10 cellular contexts compared by ENCODE assay signal in the genomic region with DNA sequence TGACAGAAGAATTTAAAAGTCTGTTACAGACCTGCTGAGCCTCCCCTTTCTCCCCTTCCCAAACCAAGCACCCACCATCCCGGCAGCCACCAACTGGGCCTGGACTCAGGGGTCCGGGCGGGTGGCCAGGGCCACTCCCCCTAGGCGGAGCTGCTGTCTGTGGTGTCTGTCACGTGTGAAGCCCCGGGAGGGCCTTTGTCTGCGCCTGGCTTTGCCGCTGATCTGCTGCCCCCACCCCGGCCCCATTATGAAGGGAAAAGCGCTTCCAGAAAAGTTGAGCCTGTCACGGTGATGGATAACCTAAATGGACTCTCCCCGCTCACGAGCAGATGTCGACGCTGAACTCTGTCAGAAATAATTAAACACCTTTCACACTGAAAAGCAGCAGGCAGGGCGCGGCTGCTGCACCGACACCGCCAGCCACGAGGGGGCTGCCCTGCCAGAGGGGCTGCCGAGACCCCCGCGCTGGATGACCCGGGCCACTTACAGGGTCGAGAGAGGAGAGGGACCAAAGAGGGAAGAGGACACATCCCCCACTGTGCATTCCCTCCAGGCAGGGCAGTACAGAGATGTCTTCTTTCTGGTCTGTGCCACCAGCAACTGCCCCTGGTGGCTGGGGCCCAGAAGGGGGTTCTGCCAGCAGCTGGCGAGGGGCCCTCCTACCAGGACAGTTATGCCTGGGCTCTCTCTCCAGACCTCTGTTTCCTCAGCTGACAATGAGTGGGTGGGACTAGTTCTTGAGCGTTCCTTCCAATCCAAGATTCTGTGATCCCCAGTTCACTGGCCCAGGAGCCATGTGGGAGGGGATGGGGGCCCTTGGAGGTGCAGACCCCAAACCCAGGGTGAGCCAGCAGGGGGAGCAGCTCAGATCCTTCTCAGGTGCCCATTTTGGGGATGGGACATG. TPM values are rescaled to one million over a fixed set of nuclear protein-coding genes. Genes with fewer than 3 reads are reported as not detected.
DNase-seq lines count a peak whose midpoint lies in the region; ATAC-seq and TF ChIP-seq lines count a peak whose summit lies in the region.
"Had no signal": no experiment of that assay in that cellular context is flagged by ENCODE, and none has a peak within 500 bp of the region (broad histone marks: within the 10 kb centered on the region; RNA-seq: fewer than 3 reads in every experiment).

No MANE protein-coding gene starts in this region.

- no peaks in the 10 kb centered on the region for H3K9me3 Mint-ChIP-seq in neural progenitor cell
- no peaks in the 10 kb centered on the region for H3K9me3 Mint-ChIP-seq in activated CD4-positive, alpha-beta T cell treated with anti-CD3 and anti-CD28 coated beads, Interleukin-2, amount 10 ng/mL, durations not matched to agents 7 days and 5 days
- no peaks in the 10 kb centered on the region for H3K9me3 Mint-ChIP-seq in activated T-helper 2 cell treated with anti-CD3 and anti-CD28 coated beads, Interferon-gamma antibody, Interleukin-2, Interleukin-4, amounts not matched to agents 10 μg/mL and 5 μg/mL and 100 μg/mL, durations not matched to agents 14 hours and 24 hours and 36 hours

- peak overlapping the region; percentile 74 for H3K4me3 Mint-ChIP-seq in neural progenitor cell
- H3K4me3 Mint-ChIP-seq in activated CD4-positive, alpha-beta T cell treated with anti-CD3 and anti-CD28 coated beads, Interleukin-2, amount 10 ng/mL, durations not matched to agents 7 days and 5 days, result no peak overlapping the region
- no peak overlapping the region for H3K4me3 Mint-ChIP-seq in activated T-helper 2 cell treated with anti-CD3 and anti-CD28 coated beads, Interferon-gamma antibody, Interleukin-2, Interleukin-4, amounts not matched to agents 10 μg/mL and 5 μg/mL and 100 μg/mL, durations not matched to agents 14 hours and 24 hours and 36 hours (ENCODE audit: low read depth)

- POLR2A ChIA-PET in activated CD4-positive, alpha-beta T cell treated with anti-CD3 and anti-CD28 coated beads, Interleukin-2, amount 10 ng/mL, durations not matched to agents 7 days and 5 days (lab: Charles Lee), result no interaction called here

- under 1% methylated on average over 16 of the region's 27 CpGs for WGBS in esophagus muscularis mucosa

- no peaks in the 10 kb centered on the region for H3K36me3 ChIP-seq in esophagus muscularis mucosa
- no peaks in the 10 kb centered on the region for H3K36me3 ChIP-seq in neural progenitor cell
- H3K36me3 ChIP-seq: neutrophil had no signal

- intact Hi-C loops in esophagus muscularis mucosa (cut with DNase I), result no loop called here
- intact Hi-C loops in activated T-helper 2 cell treated with anti-CD3 and anti-CD28 coated beads, Interferon-gamma antibody, Interleukin-2, Interleukin-4, amounts not matched to agents 10 μg/mL and 5 μg/mL and 100 μg/mL, durations not matched to agents 14 hours and 24 hours and 36 hours (cut with micrococcal nuclease), result no loop called here

- H3K4me1 ChIP-seq in esophagus muscularis mucosa (peaks cover 3 to 13% (median 9%) of the 10 kb centered on the region in 4 donors), neural progenitor cell (peaks cover 58% of the 10 kb centered on the region)

- H3F3A ChIP-seq in neural progenitor cell (ENCODE audit: low read depth), result peaks cover 21% of the 10 kb centered on the region

- H3K36me3 Mint-ChIP-seq in neural progenitor cell, result no peaks in the 10 kb centered on the region
- H3K36me3 Mint-ChIP-seq in activated CD4-positive, alpha-beta T cell treated with anti-CD3 and anti-CD28 coated beads, Interleukin-2, amount 10 ng/mL, durations not matched to agents 7 days and 5 days (ENCODE audit: low read depth), result no peaks in the 10 kb centered on the region
- no peaks in the 10 kb centered on the region for H3K36me3 Mint-ChIP-seq in activated T-helper 2 cell treated with anti-CD3 and anti-CD28 coated beads, Interferon-gamma antibody, Interleukin-2, Interleukin-4, amounts not matched to agents 10 μg/mL and 5 μg/mL and 100 μg/mL, durations not matched to agents 14 hours and 24 hours and 36 hours (ENCODE audit: low read depth)

- no peaks in the 10 kb centered on the region for H3K79me2 ChIP-seq in neural progenitor cell (ENCODE audit: low read depth)

- ATAC-seq in HG03108 (IDR thresholded peaks at IDR 0.05; ENCODE audit: unreplicated experiment), result no peak

- DNase-seq in GM13977 (ENCODE audit: low spot score) (no peak), NCI-H446 treated with DMSO at 0.1 percent for 48 hours (lab: John Stamatoyannopoulos, UW) (peak; percentile 54), esophagus muscularis mucosa (ENCODE audit: extremely low spot score) (no peak), neural progenitor cell (ENCODE audit: low spot score) (peak; percentile 75), superior temporal gyrus (ENCODE audit: extremely low spot score) (no peak)
- DNase-seq in activated CD4-positive, alpha-beta T cell treated with anti-CD3 and anti-CD28 coated beads, Interleukin-2, amount 10 ng/mL, durations not matched to agents 7 days and 5 days, result no peak
- no peak for DNase-seq in activated T-helper 2 cell treated with anti-CD3 and anti-CD28 coated beads, Interferon-gamma antibody, Interleukin-2, Interleukin-4, amounts not matched to agents 10 μg/mL and 5 μg/mL and 100 μg/mL, durations not matched to agents 14 hours and 24 hours and 36 hours (ENCODE audit: low spot score)

- TF ChIP-seq CTCF in GM13977 (IDR thresholded peaks at IDR 0.05; ENCODE audit: extremely low read depth, insufficient read depth, missing control alignments) (peak; percentile 28), esophagus muscularis mucosa (IDR thresholded peaks at IDR 0.05) (peak in 1 of 3 experiments; percentile 25), neural progenitor cell (IDR thresholded peaks at IDR 0.05) (peak; percentile 67)

- H3K27me3 Mint-ChIP-seq in neural progenitor cell (ENCODE audit: insufficient read depth, low read depth), result peaks cover 10% of the 10 kb centered on the region
- H3K27me3 Mint-ChIP-seq in activated CD4-positive, alpha-beta T cell treated with anti-CD3 and anti-CD28 coated beads, Interleukin-2, amount 10 ng/mL, durations not matched to agents 7 days and 5 days, result peaks cover 13% of the 10 kb centered on the region
- peaks cover 10% of the 10 kb centered on the region for H3K27me3 Mint-ChIP-seq in activated T-helper 2 cell treated with anti-CD3 and anti-CD28 coated beads, Interferon-gamma antibody, Interleukin-2, Interleukin-4, amounts not matched to agents 10 μg/mL and 5 μg/mL and 100 μg/mL, durations not matched to agents 14 hours and 24 hours and 36 hours (ENCODE audit: low read depth)

- peak overlapping the region; percentile 69 for H3K27ac Mint-ChIP-seq in neural progenitor cell
- H3K27ac Mint-ChIP-seq in activated CD4-positive, alpha-beta T cell treated with anti-CD3 and anti-CD28 coated beads, Interleukin-2, amount 10 ng/mL, durations not matched to agents 7 days and 5 days, result no peak overlapping the region
- no peak overlapping the region for H3K27ac Mint-ChIP-seq in activated T-helper 2 cell treated with anti-CD3 and anti-CD28 coated beads, Interferon-gamma antibody, Interleukin-2, Interleukin-4, amounts not matched to agents 10 μg/mL and 5 μg/mL and 100 μg/mL, durations not matched to agents 14 hours and 24 hours and 36 hours

- peak overlapping the region; percentile 78 for H2AFZ ChIP-seq in neural progenitor cell (replicated peaks)

- peak overlapping the region; percentile 69 for H3K4me2 ChIP-seq in neural progenitor cell

- H4K20me1 ChIP-seq in neural progenitor cell (ENCODE audit: low read depth), result no peaks in the 10 kb centered on the region

- H3K27me3 ChIP-seq in esophagus muscularis mucosa (peaks cover 0 to 86% (median 8%) of the 10 kb centered on the region in 4 donors), neural progenitor cell (no peaks in the 10 kb centered on the region)

- CTCF ChIA-PET in activated CD4-positive, alpha-beta T cell treated with anti-CD3 and anti-CD28 coated beads, Interleukin-2, amount 10 ng/mL, durations not matched to agents 7 days and 5 days (lab: Charles Lee), result no interaction called here

- no peak overlapping the region for H3K9ac ChIP-seq in neural progenitor cell

- H3K4me1 Mint-ChIP-seq in neural progenitor cell, result peaks cover 68% of the 10 kb centered on the region
- no peaks in the 10 kb centered on the region for H3K4me1 Mint-ChIP-seq in activated CD4-positive, alpha-beta T cell treated with anti-CD3 and anti-CD28 coated beads, Interleukin-2, amount 10 ng/mL, durations not matched to agents 7 days and 5 days
- H3K4me1 Mint-ChIP-seq in activated T-helper 2 cell treated with anti-CD3 and anti-CD28 coated beads, Interferon-gamma antibody, Interleukin-2, Interleukin-4, amounts not matched to agents 10 μg/mL and 5 μg/mL and 100 μg/mL, durations not matched to agents 14 hours and 24 hours and 36 hours (ENCODE audit: low read depth), result no peaks in the 10 kb centered on the region

- no peak for TF ChIP-seq EP300 in esophagus muscularis mucosa (IDR thresholded peaks at IDR 0.05)

- H3K27ac ChIP-seq in esophagus muscularis mucosa (replicated peaks in 1 of 4) (no peak overlapping the region), neural progenitor cell (no peak overlapping the region)
- H3K27ac ChIP-seq: neutrophil had no signal

- H3K9me3 ChIP-seq in esophagus muscularis mucosa, result no peaks in the 10 kb centered on the region
- no peaks in the 10 kb centered on the region for H3K9me3 ChIP-seq in neural progenitor cell (ENCODE audit: low read depth)
- H3K9me3 ChIP-seq: neutrophil had no signal

- in situ Hi-C loops in GM13977 (cut with MboI; ENCODE audit: low pct_unique_long_range_greater_than_20kb, low sequenced_read_pairs, unreplicated experiment), result no loop called here

- H3K4me3 ChIP-seq in esophagus muscularis mucosa (peak overlapping the region; percentile 18 to 28 (median 26)), neural progenitor cell (peak overlapping the region; percentile 23)

- TF ChIP-seq POLR2A in esophagus muscularis mucosa (IDR thresholded peaks at IDR 0.05; ENCODE audit: low read depth), result no peak

RNA-seq across cellular contexts. Expression of gene BARHL1, which starts 36.0 kb away (rescaled TPM):
- not detected for total RNA-seq in esophagus muscularis mucosa
- total RNA-seq in neural progenitor cell (ENCODE audit: low replicate concordance), result 1.0 and 3.1 TPM in 2 replicates
- not detected for total RNA-seq in activated CD4-positive, alpha-beta T cell treated with anti-CD3 and anti-CD28 coated beads, Interleukin-2, amount 10 ng/mL, durations not matched to agents 7 days and 5 days
- not detected in 2 replicates for total RNA-seq in activated T-helper 2 cell treated with anti-CD3 and anti-CD28 coated beads, Interferon-gamma antibody, Interleukin-2, Interleukin-4, amounts not matched to agents 10 μg/mL and 5 μg/mL and 100 μg/mL, durations not matched to agents 14 hours and 24 hours and 36 hours
- total RNA-seq: SK-MEL-5 had no signal

Comparison
In these comparisons a context has a peak if more than half of its experiments do, and no peak if none do; other contexts are left out.
1. DNase-seq: peak in NCI-H446 treated with DMSO at 0.1 percent for 48 hours (single experiment) and neural progenitor cell (single experiment); none in GM13977 (single experiment), esophagus muscularis mucosa (single experiment), activated CD4-positive, alpha-beta T cell treated with anti-CD3 and anti-CD28 coated beads, Interleukin-2, amount 10 ng/mL, durations not matched to agents 7 days and 5 days (single experiment), activated T-helper 2 cell treated with anti-CD3 and anti-CD28 coated beads, Interferon-gamma antibody, Interleukin-2, Interleukin-4, amounts not matched to agents 10 μg/mL and 5 μg/mL and 100 μg/mL, durations not matched to agents 14 hours and 24 hours and 36 hours (single experiment) and superior temporal gyrus (single experiment).